Comparison of ENCODE assay signal across 9 cellular contexts in genomic region chr4:88706574-88706973, GRCh38. TPM values are rescaled to one million over a fixed set of nuclear protein-coding genes. Genes with fewer than 3 reads are reported as not detected.
A peak's percentile ranks its signal among the peaks of the same experiment; 100 is the strongest.
DNase-seq lines count a peak whose midpoint lies in the region; ATAC-seq, FAIRE-seq and TF ChIP-seq lines count a peak whose summit lies in the region.
"Had no signal": no experiment of that assay in that cellular context is flagged by ENCODE, and none has a peak within 500 bp of the region (broad histone marks: within the 10 kb centered on the region; RNA-seq: fewer than 3 reads in every experiment).

No MANE protein-coding gene starts in this region.

- intact Hi-C loops in K562 (cut with micrococcal nuclease) (loop anchor here (1.0 to 5.0 kb wide), 2 partner anchors 86 to 318 kb away; no protein-coding TSS in a partner anchor), kidney (cut with DNase I) (loop anchor here (10.0 kb wide), 1 partner anchor 318 kb away; no protein-coding TSS in a partner anchor), thyroid gland (cut with DNase I) (loop anchor here (5.0 to 10.0 kb wide), 2 partner anchors 108 to 316 kb away; no protein-coding TSS in a partner anchor)

- H3K9ac ChIP-seq in K562 (ENCODE audit: insufficient read depth in 1 of 2, low read depth in 2 of 2, low read length in 2 of 2) (peak overlapping the region in 1 of 2 experiments; percentile 54; a peak in 1 of 4 replicates), kidney (ENCODE audit: low read length in 2 of 2) (peak overlapping the region in 1 of 2 donors; percentile 42)

- no peak overlapping the region for H3K4me3 ChIP-seq in K562
- H3K4me3 ChIP-seq in kidney (ENCODE audit: low read length in 2 of 2): no peak overlapping the region
- H3K4me3 ChIP-seq in thyroid gland (replicated peaks in 1 of 3): no peak overlapping the region

- H3K27ac ChIP-seq in K562 (ENCODE audit: extremely low read depth, low read depth, low read length): no peak overlapping the region
- H3K27ac ChIP-seq in kidney (ENCODE audit: low read depth in 2 of 2, low read length in 2 of 2): no peak overlapping the region
- peak overlapping the region; percentile 1 to 74 (median 37) for H3K27ac ChIP-seq in thyroid gland

- DNase-seq in AG20443 (ENCODE audit: low spot score): peak; percentile 71
- DNase-seq in NCI-H1048 (lab: John Stamatoyannopoulos, UW): peak; percentile 8
- DNase-seq in K562 (ENCODE audit: extremely low read depth in 1 of 4, low spot score in 3 of 4): peak in 1 of 4 experiments; percentile 30
- peak; percentile 66 for DNase-seq in kidney
- DNase-seq in thyroid gland: peak; percentile 49 to 52
- no peak for DNase-seq in activated CD8-positive, alpha-beta T cell treated with anti-CD3 and anti-CD28 coated beads, Interleukin-2, amount 10 ng/mL, durations not matched to agents 7 days and 5 days

- H4K20me1 ChIP-seq in K562 (replicated peaks; ENCODE audit: control insufficient read depth, insufficient read depth, low read length): no peaks in the 10 kb centered on the region

- no peaks in the 10 kb centered on the region for H3K27me3 ChIP-seq in K562 (ENCODE audit: control insufficient read depth in 2 of 2, insufficient read depth in 2 of 2, low read length in 2 of 2)
- no peaks in the 10 kb centered on the region for H3K27me3 ChIP-seq in thyroid gland

- no peak overlapping the region for H2AFZ ChIP-seq in K562 (ENCODE audit: low read depth, low read length)

- no peak overlapping the region for H3K4me3 Mint-ChIP-seq in activated CD8-positive, alpha-beta T cell treated with anti-CD3 and anti-CD28 coated beads, Interleukin-2, amount 10 ng/mL, durations not matched to agents 7 days and 5 days
- H3K4me3 Mint-ChIP-seq: central memory CD8-positive, alpha-beta T cell had no signal

- no peaks in the 10 kb centered on the region for H3K79me2 ChIP-seq in K562 (ENCODE audit: control insufficient read depth, insufficient read depth, low read length)

- TF ChIP-seq CTCF in K562 (IDR thresholded peaks at IDR 0.05 in 2 of 3, conservative IDR thresholded peaks at IDR 0.05 in 1 of 3; ENCODE audit: insufficient read depth in 2 of 3, low read depth in 1 of 3, low read length in 3 of 3) (peak; percentile 43 to 53 (median 48); a peak in 4 of 6 replicates), kidney (IDR thresholded peaks at IDR 0.05; ENCODE audit: borderline replicate concordance, extremely low read depth, insufficient read depth) (peak; percentile 84), thyroid gland (IDR thresholded peaks at IDR 0.05) (peak; percentile 41 to 94 (median 68))

- H3K9me3 ChIP-seq in K562 (replicated peaks; ENCODE audit: control insufficient read depth, insufficient read depth, low read depth, low read length) (no peaks in the 10 kb centered on the region; the same call in 1 of the 2 replicates), kidney (ENCODE audit: control insufficient read depth in 1 of 2, low read length in 2 of 2) (no peaks in the 10 kb centered on the region), thyroid gland (no peaks in the 10 kb centered on the region)

- no peak for TF ChIP-seq POLR2A in K562 (conservative IDR thresholded peaks at IDR 0.05)
- TF ChIP-seq POLR2A in thyroid gland (IDR thresholded peaks at IDR 0.05): no peak

- H3K36me3 ChIP-seq in K562 (ENCODE audit: control insufficient read depth, insufficient read depth, low read length) (no peaks in the 10 kb centered on the region), kidney (ENCODE audit: control insufficient read depth in 1 of 2, insufficient read depth in 2 of 2, low read length in 2 of 2) (peaks cover under 1 to 3% of the 10 kb centered on the region in 2 donors), thyroid gland (no peaks in the 10 kb centered on the region)

- in situ Hi-C loops in K562 (cut with MboI): no loop called here

- no peak overlapping the region for H3K27ac Mint-ChIP-seq in activated CD8-positive, alpha-beta T cell treated with anti-CD3 and anti-CD28 coated beads, Interleukin-2, amount 10 ng/mL, durations not matched to agents 7 days and 5 days

- BruUV-seq in K562 (replicated peaks; lab: Mats Ljungman, UMichigan): no TSS peak

- ATAC-seq in K562 (peak; percentile 75; the same call in 2 of the 3 replicates), GM21529 (IDR thresholded peaks at IDR 0.05; ENCODE audit: unreplicated experiment) (no peak), HG03159 (IDR thresholded peaks at IDR 0.05; ENCODE audit: unreplicated experiment) (no peak)
- ATAC-seq in activated CD8-positive, alpha-beta T cell treated with anti-CD3 and anti-CD28 coated beads, Interleukin-2, amount 10 ng/mL, durations not matched to agents 7 days and 5 days: no peak

- CTCF ChIA-PET in K562 (lab: Yijun Ruan, JAX; ENCODE audit: low intra/inter-chr PET ratio): interaction anchor here (1.7 kb wide), 1 partner anchor 318 kb away, joined by 8 read pairs; no protein-coding TSS in a partner anchor
- CTCF ChIA-PET in activated CD8-positive, alpha-beta T cell treated with anti-CD3 and anti-CD28 coated beads, Interleukin-2, amount 10 ng/mL, durations not matched to agents 7 days and 5 days (lab: Charles Lee): interaction anchor here (1.1 kb wide), 1 partner anchor 167 kb away, joined by 3 read pairs; no protein-coding TSS in a partner anchor

- peak in 1 of 2 experiments; percentile 45; a peak in 2 of 4 replicates for TF ChIP-seq RAD21 in K562 (CRISPR knock-in tag; conservative IDR thresholded peaks at IDR 0.05 in 1 of 2, IDR thresholded peaks at IDR 0.05 in 1 of 2)

- H3K36me3 Mint-ChIP-seq in activated CD8-positive, alpha-beta T cell treated with anti-CD3 and anti-CD28 coated beads, Interleukin-2, amount 10 ng/mL, durations not matched to agents 7 days and 5 days (ENCODE audit: low read depth): peaks cover 31% of the 10 kb centered on the region

- TF ChIP-seq EP300 in K562 (IDR thresholded peaks at IDR 0.05; ENCODE audit: low read length): no peak

- POLR2A ChIA-PET in K562 (lab: Yijun Ruan, JAX): interaction anchor here (0.6 kb wide), 1 partner anchor 1164 kb away, joined by 3 read pairs; no protein-coding TSS in a partner anchor
- POLR2A ChIA-PET in activated CD8-positive, alpha-beta T cell treated with anti-CD3 and anti-CD28 coated beads, Interleukin-2, amount 10 ng/mL, durations not matched to agents 7 days and 5 days (lab: Charles Lee): no interaction called here

- no peak overlapping the region for H3K4me2 ChIP-seq in K562 (ENCODE audit: insufficient read depth, low read length)

- no peaks in the 10 kb centered on the region for H3K4me1 Mint-ChIP-seq in activated CD8-positive, alpha-beta T cell treated with anti-CD3 and anti-CD28 coated beads, Interleukin-2, amount 10 ng/mL, durations not matched to agents 7 days and 5 days (ENCODE audit: low read depth)
- H3K4me1 Mint-ChIP-seq: central memory CD8-positive, alpha-beta T cell had no signal

- WGBS in K562 (ENCODE audit: insufficient coverage, low coverage, missing lambda C conversion rate): 68% methylated on average over 9 of the region's 9 CpGs
- WGBS in thyroid gland, 2 donors: 29 to 32% methylated on average over 9 of the region's 9 CpGs

- no peaks in the 10 kb centered on the region for H3K9me1 ChIP-seq in K562 (ENCODE audit: control insufficient read depth, insufficient read depth, low read length)

- H3K4me1 ChIP-seq in K562 (replicated peaks in 1 of 2; ENCODE audit: control insufficient read depth in 2 of 2, insufficient read depth in 2 of 2, low read length in 2 of 2): no peaks in the 10 kb centered on the region; a peak in 1 of 5 replicates
- peaks cover 0 to 2% of the 10 kb centered on the region in 2 donors for H3K4me1 ChIP-seq in kidney (ENCODE audit: control insufficient read depth in 1 of 2, insufficient read depth in 1 of 2, low read depth in 1 of 2, low read length in 2 of 2)
- peaks cover 8 to 10% of the 10 kb centered on the region in 2 donors for H3K4me1 ChIP-seq in thyroid gland

- H3K27me3 Mint-ChIP-seq in activated CD8-positive, alpha-beta T cell treated with anti-CD3 and anti-CD28 coated beads, Interleukin-2, amount 10 ng/mL, durations not matched to agents 7 days and 5 days (ENCODE audit: low read depth): no peaks in the 10 kb centered on the region
- H3K27me3 Mint-ChIP-seq: central memory CD8-positive, alpha-beta T cell had no signal

- FAIRE-seq in K562 (lab: Jason Lieb, UNC): peak; percentile 72
- FAIRE-seq in kidney (lab: Jason Lieb, UNC): no peak

- no peaks in the 10 kb centered on the region for H3K9me3 Mint-ChIP-seq in activated CD8-positive, alpha-beta T cell treated with anti-CD3 and anti-CD28 coated beads, Interleukin-2, amount 10 ng/mL, durations not matched to agents 7 days and 5 days (ENCODE audit: insufficient read depth)

TF ChIP-seq in K562, 482 proteins besides CTCF, POLR2A, EP300 and RAD21:
- TF ChIP-seq RCOR1 (IDR thresholded peaks at IDR 0.05; ENCODE audit: borderline replicate concordance in 1 of 2, low read depth in 2 of 2, low read length in 2 of 2) (no peak), SMC3 (conservative IDR thresholded peaks at IDR 0.05; ENCODE audit: insufficient read depth, low read depth, low read length) (peak; percentile 48; the same call in 1 of the 2 replicates)

RNA-seq across cellular contexts. Expression of gene NAP1L5, which starts 8.9 kb away (rescaled TPM):
- total RNA-seq in K562 (2011; cell fraction: chromatin; rRNA removed; ENCODE audit: low replicate concordance): 1.1 and 3.9 TPM in 2 replicates
- total RNA-seq in K562 (2011; cell fraction: nucleolus; rRNA removed): 0.92 and 1.0 TPM in 2 replicates
- 2.2 and 2.9 TPM in 2 replicates for total RNA-seq in K562 (2011; cell fraction: nucleoplasm; rRNA removed)
- 6.5 and 7.1 TPM in 2 replicates for total RNA-seq in K562 (2014; rRNA removed)
- 7.2 and 8.0 TPM in 2 replicates for total RNA-seq in K562 (2014; rRNA removed; fragmentation: Illumina TruSeq; extraction: Trizol)
- 3.8 and 4.3 TPM in 2 replicates for total RNA-seq in K562 (2015; rRNA removed; fragmentation: Illumina TruSeq; extraction: Trizol)
- 5.2 and 5.4 TPM in 2 replicates for total RNA-seq in K562 (2021)
- polyA plus RNA-seq in K562 (2011; rRNA removed): 6.1 and 7.0 TPM in 2 replicates
- 1.6 and 3.2 TPM in 2 replicates for polyA plus RNA-seq in K562 (2011; cell fraction: cytosol; rRNA removed)
- 0.91 and 1.6 TPM in 2 replicates for polyA plus RNA-seq in K562 (2011; cell fraction: nucleus; rRNA removed)
- 3.6 and 6.1 TPM in 2 replicates for polyA plus RNA-seq in K562 (2012)
- 8.9 and 9.4 TPM in 2 replicates for polyA plus RNA-seq in K562 (2014; fragmentation: Illumina TruSeq; extraction: Trizol)
- 1 to 10 TPM; 2.4 to 4.3 TPM for polyA plus RNA-seq in K562 (2014; fragmentation: Nextera tagmentation; extraction: Ambion mirVana)
- polyA plus RNA-seq in K562 (2014; rRNA removed): 10.6 and 10.9 TPM in 2 replicates
- 3.3 and 4.4 TPM in 2 replicates for polyA minus RNA-seq in K562 (2011; rRNA and poly(A)+ RNA removed)
- polyA minus RNA-seq in K562 (2011; cell fraction: cytosol; rRNA and poly(A)+ RNA removed): 0.64 and 1.5 TPM in 2 replicates
- polyA minus RNA-seq in K562 (2011; cell fraction: nucleus; rRNA and poly(A)+ RNA removed): 0.54 and 1.4 TPM in 2 replicates
- total RNA-seq in kidney: 5.9 TPM
- polyA plus RNA-seq in kidney (ENCODE audit: insufficient read depth, low read depth, low replicate concordance): 12.4 TPM
- total RNA-seq in thyroid gland: 10 to 100 TPM; 14.1 to 16.3 (median 16.2) TPM
- total RNA-seq in activated CD8-positive, alpha-beta T cell treated with anti-CD3 and anti-CD28 coated beads, Interleukin-2, amount 10 ng/mL, durations not matched to agents 7 days and 5 days: 1 to 10 TPM; 4.6 to 4.8 TPM

Comparison
In these comparisons a context has a peak if more than half of its experiments do, and no peak if none do; other contexts are left out.
1. H3K27ac ChIP-seq: peak in thyroid gland (3 of 3); none in K562 (single experiment) and kidney (0 of 2).
2. Peak in every context shown above with its lines, with median percentiles within 50 percentile points of each other: CTCF ChIP-seq.